20 cellular contexts compared by ENCODE assay signal in the genomic region with DNA sequence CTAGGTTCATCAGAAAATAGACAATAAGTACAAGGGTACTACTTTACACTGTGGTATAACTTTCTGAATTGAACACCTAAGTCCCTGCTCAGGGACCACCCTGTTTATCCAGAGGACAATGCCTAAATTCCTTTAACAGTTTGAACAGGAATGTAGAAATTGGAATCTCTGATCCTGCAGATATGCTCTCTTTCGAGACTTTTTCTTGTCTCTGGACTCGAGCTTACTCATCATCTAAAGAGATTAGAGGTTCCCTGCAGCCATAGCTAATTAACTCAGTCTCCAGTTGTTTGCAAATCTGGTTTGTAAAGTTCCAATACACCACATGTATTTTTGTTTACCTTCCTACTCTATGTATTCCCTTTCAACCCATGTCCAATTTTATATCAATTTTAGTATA. TPM values are rescaled to one million over a fixed set of nuclear protein-coding genes. Genes with fewer than 3 reads are reported as not detected.
DNase-seq lines count a peak whose midpoint lies in the region; ATAC-seq, FAIRE-seq and TF ChIP-seq lines count a peak whose summit lies in the region.
"Had no signal": no experiment of that assay in that cellular context is flagged by ENCODE, and none has a peak within 500 bp of the region (broad histone marks: within the 10 kb centered on the region; RNA-seq: fewer than 3 reads in every experiment).

No MANE protein-coding gene starts in this region.

- CTCF ChIA-PET in SK-N-SH (lab: Yijun Ruan, JAX) = no interaction called here

- H4K20me1 ChIP-seq in SK-N-SH (ENCODE audit: insufficient read depth) = no peaks in the 10 kb centered on the region
- H4K20me1 ChIP-seq in smooth muscle cell (ENCODE audit: low read depth) = no peaks in the 10 kb centered on the region
- H4K20me1 ChIP-seq: BLaER1 treated with 17β-estradiol and CSF1 and Interleukin-3, amounts not matched to agents 10 nM and 100 nM had no signal

- no peak for TF ChIP-seq RAD21 in SK-N-SH (IDR thresholded peaks at IDR 0.05; ENCODE audit: low read length)

- ATAC-seq in HG03095 (IDR thresholded peaks at IDR 0.05; ENCODE audit: unreplicated experiment) = no peak
- no peak for ATAC-seq in GM18907 (IDR thresholded peaks at IDR 0.05; ENCODE audit: unreplicated experiment)
- ATAC-seq: A549, GM12878 had no signal

- POLR2A ChIA-PET in SK-N-SH (lab: Yijun Ruan, JAX) = no interaction called here

- peaks cover 15% of the 10 kb centered on the region in 2 experiments; a peak in 3 of 4 replicates for H3K4me1 ChIP-seq in SK-N-SH (ENCODE audit: control insufficient read depth in 1 of 2, insufficient read depth in 2 of 2, low read depth in 1 of 2, low read length in 1 of 2)
- peaks cover 24% of the 10 kb centered on the region for H3K4me1 ChIP-seq in smooth muscle cell (ENCODE audit: low read depth)
- H3K4me1 ChIP-seq: BLaER1 treated with 17β-estradiol and CSF1 and Interleukin-3, amounts not matched to agents 10 nM and 100 nM had no signal

- 6% methylated on average over 2 of the region's 2 CpGs for WGBS in SK-N-SH (ENCODE audit: low lambda C conversion rate)
- 0% methylated on average over 2 of the region's 2 CpGs for WGBS in smooth muscle cell (ENCODE audit: low lambda C conversion rate)

- no peak for TF ChIP-seq EP300 in SK-N-SH (IDR thresholded peaks at IDR 0.05; ENCODE audit: borderline replicate concordance in 1 of 2, low read depth in 1 of 2, low read length in 1 of 2)

- H3K9me3 ChIP-seq in SK-N-SH = no peaks in the 10 kb centered on the region
- H3K9me3 ChIP-seq in smooth muscle cell (replicated peaks; ENCODE audit: low read depth) = no peaks in the 10 kb centered on the region
- H3K9me3 ChIP-seq: A549, HAP-1 had no signal

- H3K27me3 ChIP-seq in SK-N-SH (ENCODE audit: insufficient read depth) = no peaks in the 10 kb centered on the region
- H3K27me3 ChIP-seq in smooth muscle cell (ENCODE audit: low read depth) = no peaks in the 10 kb centered on the region

- H2AFZ ChIP-seq in SK-N-SH (ENCODE audit: low read depth) = peak overlapping the region; percentile 20; the same call in 1 of the 2 replicates
- no peak overlapping the region for H2AFZ ChIP-seq in smooth muscle cell (ENCODE audit: low read depth)

- H3K79me2 ChIP-seq in SK-N-SH (ENCODE audit: insufficient read depth) (no peaks in the 10 kb centered on the region), smooth muscle cell (ENCODE audit: low read depth) (no peaks in the 10 kb centered on the region)

- TF ChIP-seq CTCF in SK-N-SH (IDR thresholded peaks at IDR 0.05) = no peak
- TF ChIP-seq CTCF in smooth muscle cell (IDR thresholded peaks at IDR 0.05; ENCODE audit: borderline replicate concordance, insufficient read depth, poor library complexity, severe bottlenecking) = no peak

- H3K9me2 ChIP-seq in SK-N-SH = no peaks in the 10 kb centered on the region

- peaks cover 17% of the 10 kb centered on the region for H3F3A ChIP-seq in SK-N-SH (replicated peaks; ENCODE audit: insufficient read depth)
- H3F3A ChIP-seq in smooth muscle cell (ENCODE audit: low read depth) = peaks cover 21% of the 10 kb centered on the region

- FAIRE-seq in HTR-8/SVneo (lab: Jason Lieb, UNC) = peak; percentile 36
- FAIRE-seq: A549, GM12878, GM19239, H1, K562 had no signal

- H3K4me3 ChIP-seq in SK-N-SH (ENCODE audit: low read depth in 2 of 2, low read length in 1 of 2) (no peak overlapping the region), smooth muscle cell (no peak overlapping the region)
- H3K4me3 ChIP-seq: A549; BLaER1 treated with 17β-estradiol and CSF1 and Interleukin-3, amounts not matched to agents 10 nM and 100 nM; GM12878; HAP-1; K562 had no signal

- DNase-seq in HTR-8/SVneo (ENCODE audit: insufficient read length, low spot score) = no peak
- DNase-seq in SK-N-SH = no peak
- DNase-seq in epithelial cell of prostate (ENCODE audit: low read depth, low spot score) = no peak
- no peak for DNase-seq in smooth muscle cell (lab: John Stamatoyannopoulos, UW; ENCODE audit: unreplicated experiment)
- no peak for DNase-seq in iPS-NIHi11 (ENCODE audit: low spot score)
- no peak for DNase-seq in amniotic stem cell (lab: John Stamatoyannopoulos, UW)
- DNase-seq: AML-193; Calu3; CD4-positive, CD25-positive, alpha-beta regulatory T cell; DMS 273 treated with DMSO at 0.1 percent for 48 hours had no signal

- H3K36me3 ChIP-seq in SK-N-SH (replicated peaks in 1 of 2; ENCODE audit: control insufficient read depth in 1 of 2, insufficient read depth in 2 of 2, low read length in 1 of 2) (no peaks in the 10 kb centered on the region), smooth muscle cell (ENCODE audit: low read depth) (no peaks in the 10 kb centered on the region)
- H3K36me3 ChIP-seq: BLaER1 treated with 17β-estradiol and CSF1 and Interleukin-3, amounts not matched to agents 10 nM and 100 nM; HAP-1 had no signal

- H3K4me2 ChIP-seq in SK-N-SH = 0 out of 2 replicates have a peak overlapping the region, but pooled peaks have one; percentile 2
- peak overlapping the region; percentile 95 for H3K4me2 ChIP-seq in smooth muscle cell
- H3K4me2 ChIP-seq: A549; BLaER1 treated with 17β-estradiol and CSF1 and Interleukin-3, amounts not matched to agents 10 nM and 100 nM had no signal

- H3K9ac ChIP-seq in SK-N-SH (no peak overlapping the region), smooth muscle cell (ENCODE audit: low read depth) (no peak overlapping the region)
- H3K9ac ChIP-seq: BLaER1 treated with 17β-estradiol and CSF1 and Interleukin-3, amounts not matched to agents 10 nM and 100 nM had no signal

- H3K27ac ChIP-seq in SK-N-SH (ENCODE audit: low read depth in 2 of 2, low read length in 1 of 2) (peak overlapping the region in 1 of 2 experiments; percentile 41; a peak in 3 of 4 replicates), epithelial cell of prostate (peak overlapping the region; percentile 30), smooth muscle cell (ENCODE audit: low read depth) (peak overlapping the region; percentile 24)
- H3K27ac ChIP-seq: A549; BLaER1 treated with 17β-estradiol and CSF1 and Interleukin-3, amounts not matched to agents 10 nM and 100 nM had no signal

TF ChIP-seq in SK-N-SH, 30 proteins besides CTCF, POLR2A, EP300 and RAD21:
- TF ChIP-seq YY1 (IDR thresholded peaks at IDR 0.05; ENCODE audit: low read depth) (no peak), FOXM1 (IDR thresholded peaks at IDR 0.05; ENCODE audit: low read depth) (no peak), ELF1 (IDR thresholded peaks at IDR 0.05) (no peak), SMC3 (IDR thresholded peaks at IDR 0.05; ENCODE audit: low read depth, low read length) (no peak), TCF12 (IDR thresholded peaks at IDR 0.05) (peak; percentile 33), JUND (IDR thresholded peaks at IDR 0.05) (0 out of 2 replicates have a peak, but pooled peaks have one; percentile 21), TEAD4 (IDR thresholded peaks at IDR 0.05; ENCODE audit: borderline replicate concordance, insufficient read depth) (0 out of 2 replicates have a peak, but pooled peaks have one; percentile 15), NFIC (IDR thresholded peaks at IDR 0.05; ENCODE audit: borderline replicate concordance) (no peak)
TF ChIP-seq in SK-N-SH: peak in this region for 3.

RNA-seq across cellular contexts. Expression of gene HOATZ, which starts 1.0 kb away (rescaled TPM):
- 4.4 and 4.9 TPM in 2 replicates for polyA plus RNA-seq in SK-N-SH (2012; rRNA removed)
- 5.8 and 6.8 TPM in 2 replicates for polyA plus RNA-seq in SK-N-SH (2012; cell fraction: cytosol; rRNA removed)
- 2.7 and 3.8 TPM in 2 replicates for polyA plus RNA-seq in SK-N-SH (2012; cell fraction: nucleus; rRNA removed)
- total RNA-seq in smooth muscle cell = 0.85 TPM in 1 of 2 replicates, not detected in the other
- polyA plus RNA-seq in smooth muscle cell = 1.2 and 1.5 TPM in 2 replicates
- total RNA-seq: Calu3; CD4-positive, CD25-positive, alpha-beta regulatory T cell; Daoy; H1; K562 had no signal
- polyA plus RNA-seq: A549; CD4-positive, CD25-positive, alpha-beta regulatory T cell; GM12878; H1; K562 had no signal

RNA-seq across cellular contexts. Expression of gene BTG4, which starts 3.4 kb away (rescaled TPM):
- polyA plus RNA-seq in SK-N-SH (2012; rRNA removed) (0.26 and 0.34 TPM in 2 replicates), smooth muscle cell (0.21 and 0.47 TPM in 2 replicates)
- polyA plus RNA-seq in SK-N-SH (2012; cell fraction: cytosol; rRNA removed) = 0.18 and 0.26 TPM in 2 replicates
- 0.34 and 0.45 TPM in 2 replicates for polyA plus RNA-seq in SK-N-SH (2012; cell fraction: nucleus; rRNA removed)
- total RNA-seq in smooth muscle cell = not detected in 2 replicates
- total RNA-seq: Calu3; CD4-positive, CD25-positive, alpha-beta regulatory T cell; Daoy; GM12878; H1; K562 had no signal
- polyA plus RNA-seq: K562 had no signal

RNA-seq across cellular contexts. Expression of gene LAYN, which starts 24.9 kb away (rescaled TPM):
- polyA plus RNA-seq in SK-N-SH (2012; rRNA removed) (366 and 437 TPM in 2 replicates), smooth muscle cell (52.6 and 64.5 TPM in 2 replicates)
- polyA plus RNA-seq in SK-N-SH (2012; cell fraction: cytosol; rRNA removed) = 389 and 422 TPM in 2 replicates
- polyA plus RNA-seq in SK-N-SH (2012; cell fraction: nucleus; rRNA removed) = 219 and 356 TPM in 2 replicates
- total RNA-seq in smooth muscle cell = 61.0 and 67.4 TPM in 2 replicates
- total RNA-seq: GM12878, K562 had no signal
- polyA plus RNA-seq: K562 had no signal
